Comparison of ENCODE assay signal across 13 cellular contexts in the genomic region with DNA sequence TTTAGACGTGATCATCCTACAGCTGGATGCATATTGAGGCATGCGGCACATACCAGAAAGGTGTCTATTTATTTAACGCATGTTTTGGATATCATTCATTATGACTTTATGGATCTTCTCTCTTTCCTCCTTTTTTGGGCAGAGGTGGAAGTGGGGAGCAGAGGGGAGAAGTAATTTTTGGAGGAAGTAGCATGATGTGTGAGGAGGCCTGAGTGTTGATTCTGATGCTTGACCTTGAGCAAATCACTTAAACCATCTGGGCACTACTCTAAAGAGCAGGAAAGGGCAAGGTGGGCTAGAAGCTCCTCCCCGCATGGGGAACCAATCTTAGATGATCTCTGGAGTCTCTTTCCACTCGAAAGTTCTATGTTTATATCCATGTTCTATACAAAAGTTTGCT.
DNase-seq lines count a peak whose midpoint lies in the region; ATAC-seq and TF ChIP-seq lines count a peak whose summit lies in the region.
"Had no signal": no experiment of that assay in that cellular context is flagged by ENCODE, and none has a peak within 500 bp of the region (broad histone marks: within the 10 kb centered on the region; RNA-seq: fewer than 3 reads in every experiment).

No MANE protein-coding gene starts in this region.

- H3K4me1 ChIP-seq in heart left ventricle, result peaks cover 7 to 55% (median 36%) of the 10 kb centered on the region in 12 donors
- peaks cover 0 to 17% of the 10 kb centered on the region in 2 donors for H3K4me1 ChIP-seq in muscle layer of duodenum (ENCODE audit: control insufficient read depth in 1 of 2, insufficient read depth in 2 of 2, low read length in 2 of 2)
- H3K4me1 ChIP-seq in transverse colon, result peaks cover 0 to 29% (median 13%) of the 10 kb centered on the region in 4 donors

- no peaks in the 10 kb centered on the region for H3K4me1 Mint-ChIP-seq in activated T-helper 2 cell treated with anti-CD3 and anti-CD28 coated beads, Interferon-gamma antibody, Interleukin-2, Interleukin-4, amounts not matched to agents 10 μg/mL and 5 μg/mL and 100 μg/mL, durations not matched to agents 14 hours and 24 hours and 36 hours (ENCODE audit: low read depth)
- H3K4me1 Mint-ChIP-seq: activated CD4-positive, alpha-beta T cell treated with anti-CD3 and anti-CD28 coated beads, Interleukin-2, amount 10 ng/mL, durations not matched to agents 7 days and 5 days had no signal

- H3K9me3 Mint-ChIP-seq in activated T-helper 2 cell treated with anti-CD3 and anti-CD28 coated beads, Interferon-gamma antibody, Interleukin-2, Interleukin-4, amounts not matched to agents 10 μg/mL and 5 μg/mL and 100 μg/mL, durations not matched to agents 14 hours and 24 hours and 36 hours, result no peaks in the 10 kb centered on the region
- H3K9me3 Mint-ChIP-seq: activated CD4-positive, alpha-beta T cell treated with anti-CD3 and anti-CD28 coated beads, Interleukin-2, amount 10 ng/mL, durations not matched to agents 7 days and 5 days had no signal

- DNase-seq in heart left ventricle, result no peak
- no peak for DNase-seq in Right ventricle myocardium inferior (ENCODE audit: missing footprints)
- DNase-seq in coronary artery (ENCODE audit: low spot score), result no peak
- no peak for DNase-seq in transverse colon
- DNase-seq in activated T-helper 2 cell treated with anti-CD3 and anti-CD28 coated beads, Interferon-gamma antibody, Interleukin-2, Interleukin-4, amounts not matched to agents 10 μg/mL and 5 μg/mL and 100 μg/mL, durations not matched to agents 14 hours and 24 hours and 36 hours (ENCODE audit: low spot score), result no peak
- DNase-seq in central memory CD4-positive, alpha-beta T cell, result no peak
- DNase-seq: activated CD4-positive, alpha-beta T cell treated with anti-CD3 and anti-CD28 coated beads, Interleukin-2, amount 10 ng/mL, durations not matched to agents 7 days and 5 days; body of pancreas; Kasumi-1; T-helper 1 cell had no signal

- no peaks in the 10 kb centered on the region for H3K36me3 ChIP-seq in heart left ventricle
- H3K36me3 ChIP-seq in muscle layer of duodenum (ENCODE audit: control insufficient read depth in 1 of 2, insufficient read depth in 2 of 2, low read length in 2 of 2), result no peaks in the 10 kb centered on the region
- H3K36me3 ChIP-seq in transverse colon, result no peaks in the 10 kb centered on the region

- no peak for TF ChIP-seq EP300 in transverse colon (IDR thresholded peaks at IDR 0.05; ENCODE audit: low read depth)

- 46 to 64% (median 52%) methylated on average over 5 of the region's 5 CpGs for WGBS in heart left ventricle, 4 donors
- 67 to 77% methylated on average over 4 to 5 of the region's 5 CpGs for WGBS in transverse colon (ENCODE audit: low coverage in 1 of 2), 2 donors

- peak overlapping the region in 11 of 12 donors; percentile 39 to 65 (median 58) for H3K4me3 ChIP-seq in heart left ventricle
- H3K4me3 ChIP-seq in coronary artery, result peak overlapping the region; percentile 50
- peak overlapping the region; percentile 63 to 78 for H3K4me3 ChIP-seq in muscle layer of duodenum (ENCODE audit: low read depth in 1 of 2, low read length in 2 of 2)
- no peak overlapping the region for H3K4me3 ChIP-seq in transverse colon
- H3K4me3 ChIP-seq: A549, body of pancreas had no signal

- no peaks in the 10 kb centered on the region for H3K36me3 Mint-ChIP-seq in activated T-helper 2 cell treated with anti-CD3 and anti-CD28 coated beads, Interferon-gamma antibody, Interleukin-2, Interleukin-4, amounts not matched to agents 10 μg/mL and 5 μg/mL and 100 μg/mL, durations not matched to agents 14 hours and 24 hours and 36 hours (ENCODE audit: low read depth)

- H3K9me3 ChIP-seq in heart left ventricle (no peaks in the 10 kb centered on the region), muscle layer of duodenum (ENCODE audit: control insufficient read depth in 1 of 2, low read length in 2 of 2) (no peaks in the 10 kb centered on the region), transverse colon (no peaks in the 10 kb centered on the region)
- H3K9me3 ChIP-seq: A549, body of pancreas had no signal

- H3K27me3 ChIP-seq in heart left ventricle (no peaks in the 10 kb centered on the region), muscle layer of duodenum (ENCODE audit: low read depth, low read length) (no peaks in the 10 kb centered on the region), transverse colon (peaks cover 9% of the 10 kb centered on the region)

- ATAC-seq in heart left ventricle (no peak), Right ventricle myocardium inferior (no peak), GM18511 (IDR thresholded peaks at IDR 0.05; ENCODE audit: unreplicated experiment) (no peak)
- ATAC-seq: A549, body of pancreas had no signal

- TF ChIP-seq CTCF in heart left ventricle (IDR thresholded peaks at IDR 0.05) (no peak), coronary artery (IDR thresholded peaks at IDR 0.05) (no peak), transverse colon (IDR thresholded peaks at IDR 0.05) (no peak)

- H3K27me3 Mint-ChIP-seq in activated T-helper 2 cell treated with anti-CD3 and anti-CD28 coated beads, Interferon-gamma antibody, Interleukin-2, Interleukin-4, amounts not matched to agents 10 μg/mL and 5 μg/mL and 100 μg/mL, durations not matched to agents 14 hours and 24 hours and 36 hours (ENCODE audit: low read depth), result peaks cover 3% of the 10 kb centered on the region

- TF ChIP-seq POLR2A in heart left ventricle (IDR thresholded peaks at IDR 0.05), result no peak
- no peak for TF ChIP-seq POLR2A in transverse colon (IDR thresholded peaks at IDR 0.05)

- in situ Hi-C loops in transverse colon (cut with MboI; ENCODE audit: low pct_ligation_motif_present in 1 of 4, low pct_unique_long_range_greater_than_20kb in 1 of 4, low sequenced_read_pairs in 3 of 4), result loop anchor here in 1 of 4 donors (25.0 kb wide), 1 partner anchor 275 kb away; a partner anchor contains a TSS

- intact Hi-C loops in heart left ventricle (cut with DNase I), result loop anchor here (2.0 to 10.0 kb wide), 10 partner anchors 45 to 293 kb away; a partner anchor contains a TSS
- intact Hi-C loops in Right ventricle myocardium inferior (cut with DNase I), result loop anchor here (5.0 to 10.0 kb wide), 4 partner anchors 60 to 280 kb away; no protein-coding TSS in a partner anchor
- intact Hi-C loops in transverse colon (cut with DNase I; ENCODE audit: low total_unique reads), result no loop called here
- intact Hi-C loops in activated T-helper 2 cell treated with anti-CD3 and anti-CD28 coated beads, Interferon-gamma antibody, Interleukin-2, Interleukin-4, amounts not matched to agents 10 μg/mL and 5 μg/mL and 100 μg/mL, durations not matched to agents 14 hours and 24 hours and 36 hours (cut with micrococcal nuclease), result no loop called here

- peak overlapping the region in 10 of 12 donors; percentile 9 to 96 (median 88) for H3K27ac ChIP-seq in heart left ventricle
- no peak overlapping the region for H3K27ac ChIP-seq in coronary artery
- peak overlapping the region; percentile 94 for H3K27ac ChIP-seq in muscle layer of duodenum (ENCODE audit: low read length)
- H3K27ac ChIP-seq in transverse colon, result peak overlapping the region in 3 of 4 donors; percentile 19 to 85 (median 83)
- H3K27ac ChIP-seq: A549 had no signal

- H3K27ac Mint-ChIP-seq in activated T-helper 2 cell treated with anti-CD3 and anti-CD28 coated beads, Interferon-gamma antibody, Interleukin-2, Interleukin-4, amounts not matched to agents 10 μg/mL and 5 μg/mL and 100 μg/mL, durations not matched to agents 14 hours and 24 hours and 36 hours, result no peak overlapping the region
- H3K27ac Mint-ChIP-seq: activated CD4-positive, alpha-beta T cell treated with anti-CD3 and anti-CD28 coated beads, Interleukin-2, amount 10 ng/mL, durations not matched to agents 7 days and 5 days had no signal

- no peak overlapping the region for H3K4me3 Mint-ChIP-seq in activated T-helper 2 cell treated with anti-CD3 and anti-CD28 coated beads, Interferon-gamma antibody, Interleukin-2, Interleukin-4, amounts not matched to agents 10 μg/mL and 5 μg/mL and 100 μg/mL, durations not matched to agents 14 hours and 24 hours and 36 hours (ENCODE audit: low read depth)
- H3K4me3 Mint-ChIP-seq: activated CD4-positive, alpha-beta T cell treated with anti-CD3 and anti-CD28 coated beads, Interleukin-2, amount 10 ng/mL, durations not matched to agents 7 days and 5 days had no signal

Comparison
In these comparisons a context has a peak if more than half of its experiments do, and no peak if none do; other contexts are left out.
1. H3K27ac ChIP-seq: peak in heart left ventricle (10 of 12), muscle layer of duodenum (single experiment) and transverse colon (3 of 4); none in coronary artery (0 of 2).
2. H3K4me3 ChIP-seq: peak in heart left ventricle (11 of 12), coronary artery (single experiment) and muscle layer of duodenum (2 of 2); none in transverse colon (0 of 4).
3. intact Hi-C loops: an anchor here in heart left ventricle (2.0 to 10.0 kb wide) and Right ventricle myocardium inferior (5.0 to 10.0 kb wide); none called in transverse colon and activated T-helper 2 cell treated with anti-CD3 and anti-CD28 coated beads, Interferon-gamma antibody, Interleukin-2, Interleukin-4, amounts not matched to agents 10 μg/mL and 5 μg/mL and 100 μg/mL, durations not matched to agents 14 hours and 24 hours and 36 hours.